Comparison of ENCODE assay signal across 31 cellular contexts in genomic region chr1:56410405-56410804, GRCh38.
"Had no signal": no experiment of that assay in that cellular context is flagged by ENCODE, and none has a peak within 500 bp of the region (broad histone marks: within the 10 kb centered on the region; RNA-seq: fewer than 3 reads in every experiment).

No MANE protein-coding gene starts in this region.

- H3K27me3 ChIP-seq: ascending aorta, Peyer's patch, SJSA1 had no signal

- H3K4me3 Mint-ChIP-seq: activated CD4-positive, alpha-beta T cell treated with anti-CD3 and anti-CD28 coated beads for 36 hours; activated CD4-positive, alpha-beta T cell treated with anti-CD3 and anti-CD28 coated beads, Interleukin-2, amount 10 ng/mL, durations not matched to agents 7 days and 5 days; activated CD8-positive, alpha-beta T cell treated with anti-CD3 and anti-CD28 coated beads, Interleukin-2, amount 10 ng/mL, durations not matched to agents 7 days and 5 days; activated naive CD4-positive, alpha-beta T cell treated with anti-CD3 and anti-CD28 coated beads, Interleukin-2, amount 50 U/mL, for 24 hours; activated naive CD8-positive, alpha-beta T cell treated with anti-CD3 and anti-CD28 coated beads, Interleukin-2, amount 10 ng/mL, durations not matched to agents 7 days and 5 days; activated T-cell treated with anti-CD3 and anti-CD28 coated beads, Interleukin-2, amount 50 U/mL, for 24 hours; T-helper 1 cell treated with Interleukin-12 subunit alpha and Interleukin-12 subunit beta and Interleukin-4 antibody, amounts not matched to agents 30 μg/mL and 1 μg/mL, for 36 hours; T-helper 2 cell treated with Interferon-gamma antibody and Interleukin-4, amounts not matched to agents 5 μg/mL and 100 μg/mL, for 36 hours; WTC11 had no signal

- H3K36me3 ChIP-seq: ascending aorta, Peyer's patch, SJSA1 had no signal

- H3K4me3 ChIP-seq: ascending aorta, Peyer's patch, SJSA1 had no signal

- H3K27ac Mint-ChIP-seq: activated CD4-positive, alpha-beta T cell treated with anti-CD3 and anti-CD28 coated beads for 36 hours; activated CD4-positive, alpha-beta T cell treated with anti-CD3 and anti-CD28 coated beads, Interleukin-2, amount 10 ng/mL, durations not matched to agents 7 days and 5 days; activated CD8-positive, alpha-beta T cell treated with anti-CD3 and anti-CD28 coated beads, Interleukin-2, amount 10 ng/mL, durations not matched to agents 7 days and 5 days; activated naive CD4-positive, alpha-beta T cell treated with anti-CD3 and anti-CD28 coated beads, Interleukin-2, amount 50 U/mL, for 24 hours; activated naive CD8-positive, alpha-beta T cell treated with anti-CD3 and anti-CD28 coated beads, Interleukin-2, amount 10 ng/mL, durations not matched to agents 7 days and 5 days; activated T-cell treated with anti-CD3 and anti-CD28 coated beads, Interleukin-2, amount 50 U/mL, for 24 hours; activated T-helper 2 cell treated with anti-CD3 and anti-CD28 coated beads, Interferon-gamma antibody, Interleukin-2, Interleukin-4, amounts not matched to agents 10 μg/mL and 5 μg/mL and 100 μg/mL, durations not matched to agents 14 hours and 24 hours and 36 hours; T-helper 1 cell treated with Interleukin-12 subunit alpha and Interleukin-12 subunit beta and Interleukin-4 antibody, amounts not matched to agents 30 μg/mL and 1 μg/mL, for 36 hours; T-helper 2 cell treated with Interferon-gamma antibody and Interleukin-4, amounts not matched to agents 5 μg/mL and 100 μg/mL, for 36 hours; WTC11 had no signal

- H3K27me3 Mint-ChIP-seq: activated naive CD4-positive, alpha-beta T cell treated with anti-CD3 and anti-CD28 coated beads, Interleukin-2, amount 50 U/mL, for 24 hours; activated T-cell treated with anti-CD3 and anti-CD28 coated beads, Interleukin-2, amount 50 U/mL, for 24 hours had no signal

- H3K4me1 ChIP-seq: Peyer's patch had no signal

- DNase-seq: activated CD4-positive, alpha-beta T cell treated with anti-CD3 and anti-CD28 coated beads for 36 hours; activated CD4-positive, alpha-beta T cell treated with anti-CD3 and anti-CD28 coated beads, Interleukin-2, amount 10 ng/mL, durations not matched to agents 7 days and 5 days; activated CD4-positive, alpha-beta T cell treated with anti-CD3 and anti-CD28 coated beads, Interleukin-2, amount 50 U/mL, for 48 hours; activated CD8-positive, alpha-beta T cell treated with anti-CD3 and anti-CD28 coated beads, Interleukin-2, amount 10 ng/mL, durations not matched to agents 7 days and 5 days; activated gamma-delta T cell; activated naive CD4-positive, alpha-beta T cell treated with Interleukin-2 at 50 U/mL for 16 hours; activated naive CD8-positive, alpha-beta T cell treated with anti-CD3 and anti-CD28 coated beads, Interleukin-2, amount 10 ng/mL, durations not matched to agents 7 days and 5 days; activated T-cell treated with anti-CD3 and anti-CD28 coated beads, Interleukin-2, amount 50 U/mL, for 24 hours; amygdala; KG1; MM.1S; MV-4-11; NCI-H1092; NCI-H1436 treated with DMSO at 0.1 percent for 48 hours; NCI-H1694 treated with DMSO at 0.1 percent for 48 hours; NCI-H2029; NCI-H345; NCI-H524 treated with DMSO at 0.1 percent for 48 hours; PC-3; Peyer's patch; RPMI8226; SHP77 treated with DMSO at 0.1 percent for 48 hours; SK-N-SH had no signal

- H3K9me3 ChIP-seq: ascending aorta, Peyer's patch, SJSA1, SK-N-SH had no signal

- ATAC-seq: activated CD4-positive, alpha-beta T cell treated with anti-CD3 and anti-CD28 coated beads for 36 hours; activated CD4-positive, CD25-positive, alpha-beta regulatory T cell treated with anti-CD3 and anti-CD28 coated beads, Interleukin-2, amount 50 U/mL, for 24 hours; activated CD8-positive, alpha-beta T cell treated with anti-CD3 and anti-CD28 coated beads, Interleukin-2, amount 10 ng/mL, durations not matched to agents 7 days and 5 days; PC-3; WTC11 had no signal

- H3K36me3 Mint-ChIP-seq: activated naive CD4-positive, alpha-beta T cell treated with anti-CD3 and anti-CD28 coated beads, Interleukin-2, amount 50 U/mL, for 24 hours; activated naive CD8-positive, alpha-beta T cell treated with anti-CD3 and anti-CD28 coated beads, Interleukin-2, amount 10 ng/mL, durations not matched to agents 7 days and 5 days; WTC11 had no signal

- H3K4me1 Mint-ChIP-seq: activated CD4-positive, alpha-beta T cell treated with anti-CD3 and anti-CD28 coated beads for 36 hours; activated CD4-positive, alpha-beta T cell treated with anti-CD3 and anti-CD28 coated beads, Interleukin-2, amount 10 ng/mL, durations not matched to agents 7 days and 5 days; activated naive CD4-positive, alpha-beta T cell treated with anti-CD3 and anti-CD28 coated beads, Interleukin-2, amount 50 U/mL, for 24 hours; activated naive CD8-positive, alpha-beta T cell treated with anti-CD3 and anti-CD28 coated beads, Interleukin-2, amount 10 ng/mL, durations not matched to agents 7 days and 5 days had no signal

- H3K27ac ChIP-seq: SJSA1 had no signal

- H3K9ac ChIP-seq: SK-N-SH had no signal

- H3K9me3 Mint-ChIP-seq: activated CD4-positive, alpha-beta T cell treated with anti-CD3 and anti-CD28 coated beads, Interleukin-2, amount 10 ng/mL, durations not matched to agents 7 days and 5 days; activated naive CD4-positive, alpha-beta T cell treated with anti-CD3 and anti-CD28 coated beads, Interleukin-2, amount 50 U/mL, for 24 hours; activated naive CD8-positive, alpha-beta T cell treated with anti-CD3 and anti-CD28 coated beads, Interleukin-2, amount 10 ng/mL, durations not matched to agents 7 days and 5 days; activated T-cell treated with anti-CD3 and anti-CD28 coated beads, Interleukin-2, amount 50 U/mL, for 24 hours; activated T-helper 2 cell treated with anti-CD3 and anti-CD28 coated beads, Interferon-gamma antibody, Interleukin-2, Interleukin-4, amounts not matched to agents 10 μg/mL and 5 μg/mL and 100 μg/mL, durations not matched to agents 14 hours and 24 hours and 36 hours; T-helper 1 cell treated with Interleukin-12 subunit alpha and Interleukin-12 subunit beta and Interleukin-4 antibody, amounts not matched to agents 30 μg/mL and 1 μg/mL, for 36 hours; T-helper 2 cell treated with Interferon-gamma antibody and Interleukin-4, amounts not matched to agents 5 μg/mL and 100 μg/mL, for 36 hours; WTC11 had no signal
